Comparison of ENCODE assay signal across 1 cellular context in genomic region chr1:58592521-58593134, GRCh38.
TF ChIP-seq lines count a peak whose summit lies in the region.

No MANE protein-coding gene starts in this region.

TF ChIP-seq in HEK293, 187 proteins besides CTCF, POLR2A, EP300 and RAD21 (continued from another document):
- TF ChIP-seq, protein P1, sequence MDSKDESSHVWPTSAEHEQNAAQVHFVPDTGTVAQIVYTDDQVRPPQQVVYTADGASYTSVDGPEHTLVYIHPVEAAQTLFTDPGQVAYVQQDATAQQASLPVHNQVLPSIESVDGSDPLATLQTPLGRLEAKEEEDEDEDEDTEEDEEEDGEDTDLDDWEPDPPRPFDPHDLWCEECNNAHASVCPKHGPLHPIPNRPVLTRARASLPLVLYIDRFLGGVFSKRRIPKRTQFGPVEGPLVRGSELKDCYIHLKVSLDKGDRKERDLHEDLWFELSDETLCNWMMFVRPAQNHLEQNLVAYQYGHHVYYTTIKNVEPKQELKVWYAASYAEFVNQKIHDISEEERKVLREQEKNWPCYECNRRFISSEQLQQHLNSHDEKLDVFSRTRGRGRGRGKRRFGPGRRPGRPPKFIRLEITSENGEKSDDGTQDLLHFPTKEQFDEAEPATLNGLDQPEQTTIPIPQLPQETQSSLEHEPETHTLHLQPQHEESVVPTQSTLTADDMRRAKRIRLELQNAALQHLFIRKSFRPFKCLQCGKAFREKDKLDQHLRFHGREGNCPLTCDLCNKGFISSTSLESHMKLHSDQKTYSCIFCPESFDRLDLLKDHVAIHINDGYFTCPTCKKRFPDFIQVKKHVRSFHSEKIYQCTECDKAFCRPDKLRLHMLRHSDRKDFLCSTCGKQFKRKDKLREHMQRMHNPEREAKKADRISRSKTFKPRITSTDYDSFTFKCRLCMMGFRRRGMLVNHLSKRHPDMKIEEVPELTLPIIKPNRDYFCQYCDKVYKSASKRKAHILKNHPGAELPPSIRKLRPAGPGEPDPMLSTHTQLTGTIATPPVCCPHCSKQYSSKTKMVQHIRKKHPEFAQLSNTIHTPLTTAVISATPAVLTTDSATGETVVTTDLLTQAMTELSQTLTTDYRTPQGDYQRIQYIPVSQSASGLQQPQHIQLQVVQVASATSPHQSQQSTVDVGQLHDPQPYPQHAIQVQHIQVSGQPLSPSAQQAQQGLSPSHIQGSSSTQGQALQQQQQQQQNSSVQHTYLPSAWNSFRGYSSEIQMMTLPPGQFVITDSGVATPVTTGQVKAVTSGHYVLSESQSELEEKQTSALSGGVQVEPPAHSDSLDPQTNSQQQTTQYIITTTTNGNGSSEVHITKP (tag by site-specific recombination; IDR thresholded peaks at IDR 0.05), result 0 out of 2 replicates have a peak, but pooled peaks have one; percentile 37
- TF ChIP-seq ZNF692 (tag by site-specific recombination; IDR thresholded peaks at IDR 0.05), result peak; percentile 56; the same call in 1 of the 2 replicates
- no peak for TF ChIP-seq ZFP41 (tag by site-specific recombination; IDR thresholded peaks at IDR 0.05; ENCODE audit: borderline replicate concordance)
- no peak for TF ChIP-seq ZNF223 (tag by site-specific recombination; IDR thresholded peaks at IDR 0.05)
- 0 out of 2 replicates have a peak, but pooled peaks have one; percentile 24 for TF ChIP-seq ZBTB48 (tag by site-specific recombination; IDR thresholded peaks at IDR 0.05)
- no peak for TF ChIP-seq ZFHX2 (tag by site-specific recombination; conservative IDR thresholded peaks at IDR 0.05)
- TF ChIP-seq, protein P2, sequence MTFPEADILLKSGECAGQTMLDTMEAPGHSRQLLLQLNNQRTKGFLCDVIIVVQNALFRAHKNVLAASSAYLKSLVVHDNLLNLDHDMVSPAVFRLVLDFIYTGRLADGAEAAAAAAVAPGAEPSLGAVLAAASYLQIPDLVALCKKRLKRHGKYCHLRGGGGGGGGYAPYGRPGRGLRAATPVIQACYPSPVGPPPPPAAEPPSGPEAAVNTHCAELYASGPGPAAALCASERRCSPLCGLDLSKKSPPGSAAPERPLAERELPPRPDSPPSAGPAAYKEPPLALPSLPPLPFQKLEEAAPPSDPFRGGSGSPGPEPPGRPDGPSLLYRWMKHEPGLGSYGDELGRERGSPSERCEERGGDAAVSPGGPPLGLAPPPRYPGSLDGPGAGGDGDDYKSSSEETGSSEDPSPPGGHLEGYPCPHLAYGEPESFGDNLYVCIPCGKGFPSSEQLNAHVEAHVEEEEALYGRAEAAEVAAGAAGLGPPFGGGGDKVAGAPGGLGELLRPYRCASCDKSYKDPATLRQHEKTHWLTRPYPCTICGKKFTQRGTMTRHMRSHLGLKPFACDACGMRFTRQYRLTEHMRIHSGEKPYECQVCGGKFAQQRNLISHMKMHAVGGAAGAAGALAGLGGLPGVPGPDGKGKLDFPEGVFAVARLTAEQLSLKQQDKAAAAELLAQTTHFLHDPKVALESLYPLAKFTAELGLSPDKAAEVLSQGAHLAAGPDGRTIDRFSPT (tag by site-specific recombination; IDR thresholded peaks at IDR 0.05), result peak; percentile 56
- no peak for TF ChIP-seq OVOL3 (tag by site-specific recombination; IDR thresholded peaks at IDR 0.05)
- TF ChIP-seq, protein P3, sequence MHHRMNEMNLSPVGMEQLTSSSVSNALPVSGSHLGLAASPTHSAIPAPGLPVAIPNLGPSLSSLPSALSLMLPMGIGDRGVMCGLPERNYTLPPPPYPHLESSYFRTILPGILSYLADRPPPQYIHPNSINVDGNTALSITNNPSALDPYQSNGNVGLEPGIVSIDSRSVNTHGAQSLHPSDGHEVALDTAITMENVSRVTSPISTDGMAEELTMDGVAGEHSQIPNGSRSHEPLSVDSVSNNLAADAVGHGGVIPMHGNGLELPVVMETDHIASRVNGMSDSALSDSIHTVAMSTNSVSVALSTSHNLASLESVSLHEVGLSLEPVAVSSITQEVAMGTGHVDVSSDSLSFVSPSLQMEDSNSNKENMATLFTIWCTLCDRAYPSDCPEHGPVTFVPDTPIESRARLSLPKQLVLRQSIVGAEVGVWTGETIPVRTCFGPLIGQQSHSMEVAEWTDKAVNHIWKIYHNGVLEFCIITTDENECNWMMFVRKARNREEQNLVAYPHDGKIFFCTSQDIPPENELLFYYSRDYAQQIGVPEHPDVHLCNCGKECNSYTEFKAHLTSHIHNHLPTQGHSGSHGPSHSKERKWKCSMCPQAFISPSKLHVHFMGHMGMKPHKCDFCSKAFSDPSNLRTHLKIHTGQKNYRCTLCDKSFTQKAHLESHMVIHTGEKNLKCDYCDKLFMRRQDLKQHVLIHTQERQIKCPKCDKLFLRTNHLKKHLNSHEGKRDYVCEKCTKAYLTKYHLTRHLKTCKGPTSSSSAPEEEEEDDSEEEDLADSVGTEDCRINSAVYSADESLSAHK (tag by site-specific recombination; IDR thresholded peaks at IDR 0.05), result no peak
- no peak for TF ChIP-seq ZNF23 (tag by site-specific recombination; IDR thresholded peaks at IDR 0.05; ENCODE audit: borderline replicate concordance)
- TF ChIP-seq ZNF660 (tag by site-specific recombination; IDR thresholded peaks at IDR 0.05), result no peak
